Comparison of ENCODE assay signal across 10 cellular contexts in the genomic region with DNA sequence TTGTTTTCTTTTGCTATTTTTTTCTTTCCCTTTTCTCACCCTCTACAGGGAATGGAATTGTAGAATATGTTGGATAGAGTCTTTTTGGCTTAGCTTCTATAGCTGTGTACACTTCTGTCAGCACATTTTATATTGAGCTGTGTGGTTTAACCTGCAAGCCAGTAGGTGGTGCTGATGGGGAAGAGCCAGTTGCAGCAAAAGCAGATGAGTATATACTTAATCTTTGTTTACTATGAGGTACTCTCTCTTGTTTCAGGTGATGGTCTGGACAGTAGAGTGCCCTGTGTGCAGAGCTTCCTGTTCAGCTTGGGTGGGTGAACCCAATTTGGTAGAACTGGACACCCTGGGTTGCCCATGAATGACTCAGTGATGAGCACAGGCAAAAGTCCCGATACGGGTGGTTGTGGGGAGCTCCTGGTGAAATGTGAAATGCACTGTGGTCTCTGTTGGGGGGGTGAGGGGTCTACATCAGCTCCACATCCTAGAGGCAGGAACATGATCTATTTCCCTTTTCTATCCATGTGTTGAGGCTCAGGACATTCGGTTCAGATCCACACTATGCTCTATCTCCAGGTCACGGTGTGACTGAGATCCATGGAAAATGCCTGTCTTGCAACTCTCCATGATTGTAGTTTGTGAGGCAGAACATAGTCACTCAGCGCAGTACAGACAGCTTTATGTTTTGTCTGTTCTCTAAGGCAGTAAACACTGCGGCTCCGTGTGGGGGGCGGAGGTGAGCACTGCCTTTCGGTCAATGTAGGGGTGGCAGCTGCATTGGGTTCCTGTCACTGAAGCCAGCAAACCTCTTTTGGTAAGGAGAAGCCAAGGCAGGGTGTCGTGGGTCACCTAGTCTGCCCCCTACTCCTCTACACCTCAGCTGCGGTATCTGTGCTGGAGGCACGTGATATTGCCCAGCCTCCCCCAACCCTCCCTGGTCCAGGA.
A peak's percentile ranks its signal among the peaks of the same experiment; 100 is the strongest.
DNase-seq lines count a peak whose midpoint lies in the region; ATAC-seq, FAIRE-seq and TF ChIP-seq lines count a peak whose summit lies in the region.
"Had no signal": no experiment of that assay in that cellular context is flagged by ENCODE, and none has a peak within 500 bp of the region (broad histone marks: within the 10 kb centered on the region; RNA-seq: fewer than 3 reads in every experiment).

No MANE protein-coding gene starts in this region.

- H3K79me2 ChIP-seq in mammary epithelial cell (ENCODE audit: insufficient read depth, low read length): no peaks in the 10 kb centered on the region

- DNase-seq in GM12865 (ENCODE audit: low read depth) (peak; percentile 5), LNCaP clone FGC (ENCODE audit: low read depth) (peak; percentile 41), mammary epithelial cell (peak; percentile 5), nephron progenitor cell (no peak), GM12891 (ENCODE audit: insufficient read length, low spot score) (no peak), G401 (ENCODE audit: low spot score) (no peak)
- DNase-seq: naive B cell had no signal

- no peaks in the 10 kb centered on the region for H3K27me3 ChIP-seq in mammary epithelial cell (ENCODE audit: insufficient read depth, low read length)

- H3K4me1 Mint-ChIP-seq in nephron progenitor cell: no peaks in the 10 kb centered on the region
- H3K4me1 Mint-ChIP-seq: naive B cell had no signal

- dilution Hi-C loops in mammary epithelial cell (cut with HindIII; ENCODE audit: low sequenced_read_pairs): no loop called here

- no peak for FAIRE-seq in GM12891 (lab: Jason Lieb, UNC)
- FAIRE-seq: GM19239, TTC549 had no signal

- H3K4me3 Mint-ChIP-seq in nephron progenitor cell: no peak overlapping the region
- H3K4me3 Mint-ChIP-seq: naive B cell had no signal

- ATAC-seq in GM21423 (IDR thresholded peaks at IDR 0.05; ENCODE audit: unreplicated experiment): no peak

- 96% methylated on average over 9 of the region's 12 CpGs for WGBS in mammary epithelial cell (ENCODE audit: low coverage, missing lambda C conversion rate)

- no peaks in the 10 kb centered on the region for H3K9me3 ChIP-seq in mammary epithelial cell (replicated peaks; ENCODE audit: insufficient read depth, low read length)

- no peaks in the 10 kb centered on the region for H3K4me1 ChIP-seq in mammary epithelial cell (ENCODE audit: insufficient read depth, low read length)

- in situ Hi-C loops in mammary epithelial cell (cut with MboI; ENCODE audit: low sequenced_read_pairs in 2 of 2): loop anchor here in 1 of 2 donors (25.0 kb wide), 1 partner anchor 1120 kb away; no protein-coding TSS in a partner anchor
- in situ Hi-C loops in G401 (cut with HindIII; ENCODE audit: low sequenced_read_pairs): no loop called here

- no peaks in the 10 kb centered on the region for H3K27me3 Mint-ChIP-seq in nephron progenitor cell (ENCODE audit: low read depth, poor library complexity)
- H3K27me3 Mint-ChIP-seq: naive B cell had no signal

- intact Hi-C loops in mammary epithelial cell (cut with micrococcal nuclease): loop anchor here (5.0 kb wide), 1 partner anchor 1130 kb away; no protein-coding TSS in a partner anchor

- no peaks in the 10 kb centered on the region for H4K20me1 ChIP-seq in mammary epithelial cell (ENCODE audit: insufficient read depth, low read length)

- no peaks in the 10 kb centered on the region for H3K36me3 ChIP-seq in mammary epithelial cell (ENCODE audit: insufficient read depth, low read length)

- H3K9ac ChIP-seq in mammary epithelial cell (ENCODE audit: insufficient read depth, low read length): no peak overlapping the region

- H3K4me3 ChIP-seq in GM12865 (ENCODE audit: low read depth, low read length): no peak overlapping the region
- H3K4me3 ChIP-seq in LNCaP clone FGC (ENCODE audit: low read depth, low read length): no peak overlapping the region
- H3K4me3 ChIP-seq in mammary epithelial cell (replicated peaks in 1 of 3; ENCODE audit: insufficient read depth in 1 of 3, low read depth in 2 of 3, low read length in 3 of 3): no peak overlapping the region

- H3K36me3 Mint-ChIP-seq in nephron progenitor cell (ENCODE audit: low read depth): no peaks in the 10 kb centered on the region
- H3K36me3 Mint-ChIP-seq: naive B cell had no signal

- TF ChIP-seq POLR2A in GM12891 (IDR thresholded peaks at IDR 0.05; ENCODE audit: low read depth, low read length): no peak

- no TSS peak for BruUV-seq in mammary epithelial cell (replicated peaks; lab: Mats Ljungman, UMichigan)

- no peak overlapping the region for H3K27ac ChIP-seq in mammary epithelial cell (ENCODE audit: insufficient read depth, low read depth, low read length)

- H3K4me2 ChIP-seq in mammary epithelial cell (ENCODE audit: insufficient read depth, low read depth, low read length): no peak overlapping the region

- peaks cover 13% of the 10 kb centered on the region for H3K9me3 Mint-ChIP-seq in nephron progenitor cell

- CTCF ChIA-PET in mammary epithelial cell (lab: Charles Lee; ENCODE audit: low non-redundant PET): no interaction called here

- H2AFZ ChIP-seq in mammary epithelial cell (ENCODE audit: low read depth, low read length): no peak overlapping the region

- H3K27ac Mint-ChIP-seq in nephron progenitor cell: no peak overlapping the region
- H3K27ac Mint-ChIP-seq: naive B cell had no signal

- no peak for TF ChIP-seq CTCF in GM12865 (IDR thresholded peaks at IDR 0.05; ENCODE audit: insufficient read depth, low read depth, low read length, missing control alignments)
- TF ChIP-seq CTCF in LNCaP clone FGC (IDR thresholded peaks at IDR 0.05; ENCODE audit: control insufficient read depth, extremely low read depth, insufficient read depth): peak; percentile 91
- peak; percentile 34 to 69 for TF ChIP-seq CTCF in mammary epithelial cell (conservative IDR thresholded peaks at IDR 0.05 in 1 of 2, IDR thresholded peaks at IDR 0.05 in 1 of 2; ENCODE audit: extremely low read depth in 1 of 2, insufficient read depth in 1 of 2, low read depth in 1 of 2, low read length in 2 of 2)
- peak; percentile 34 for TF ChIP-seq CTCF in nephron progenitor cell (IDR thresholded peaks at IDR 0.05)

TF ChIP-seq in GM12891, 5 proteins besides CTCF, POLR2A, EP300 and RAD21:
- TF ChIP-seq TAF1 (IDR thresholded peaks at IDR 0.05; ENCODE audit: low read depth, low read length): no peak
- TF ChIP-seq POLR2AphosphoS5 (IDR thresholded peaks at IDR 0.05; ENCODE audit: low read depth, low read length): no peak
- no peak for TF ChIP-seq PAX5 (IDR thresholded peaks at IDR 0.05; ENCODE audit: insufficient read depth, low read length, severe bottlenecking)
TF ChIP-seq in GM12891: peak in this region for 0.

Comparison
In these comparisons a context has a peak if more than half of its experiments do, and no peak if none do; other contexts are left out.
1. DNase-seq: peak in GM12865 (single experiment), LNCaP clone FGC (single experiment) and mammary epithelial cell (single experiment); none in nephron progenitor cell (single experiment), GM12891 (single experiment) and G401 (single experiment).